12 cellular contexts compared by ENCODE assay signal in genomic region chr3:45607790-45608189, GRCh38. TPM values are rescaled to one million over a fixed set of nuclear protein-coding genes. Genes with fewer than 3 reads are reported as not detected.
DNase-seq lines count a peak whose midpoint lies in the region; ATAC-seq and TF ChIP-seq lines count a peak whose summit lies in the region.
"Had no signal": no experiment of that assay in that cellular context is flagged by ENCODE, and none has a peak within 500 bp of the region (broad histone marks: within the 10 kb centered on the region; RNA-seq: fewer than 3 reads in every experiment).

No MANE protein-coding gene starts in this region.

- H4K20me1 ChIP-seq in Loucy (ENCODE audit: insufficient read depth, low read length, poor library complexity, severe bottlenecking): peaks cover 52% of the 10 kb centered on the region

- DNase-seq in coronary artery (ENCODE audit: low spot score): no peak
- peak; percentile 54 for DNase-seq in mesendoderm
- no peak for DNase-seq in neuronal stem cell (ENCODE audit: low spot score)
- no peak for DNase-seq in GM10248 (ENCODE audit: extremely low spot score)
- DNase-seq: ACHN; activated CD4-positive, CD25-positive, alpha-beta regulatory T cell treated with anti-CD3 and anti-CD28 coated beads, Interleukin-2, amount 50 U/mL, for 72 hours; stimulated activated CD4-positive, alpha-beta T cell treated with anti-CD3 and anti-CD28 coated beads, Interleukin-2, amount 100 ng/mL, for 24 hours had no signal

- H4K5ac ChIP-seq in mesendoderm (ENCODE audit: low read length): no peak overlapping the region

- TF ChIP-seq CTCF in 22Rv1 (IDR thresholded peaks at IDR 0.05) (no peak), Loucy (conservative IDR thresholded peaks at IDR 0.05; ENCODE audit: low read length) (no peak), coronary artery (IDR thresholded peaks at IDR 0.05) (no peak), GM10248 (IDR thresholded peaks at IDR 0.05; ENCODE audit: control extremely low read depth, extremely low read depth, low read depth, missing control alignments) (no peak)

- H2BK15ac ChIP-seq in mesendoderm (replicated peaks; ENCODE audit: low read depth) (no peak overlapping the region), neuronal stem cell (ENCODE audit: low read length) (no peak overlapping the region)

- WGBS in mesendoderm (ENCODE audit: extremely low coverage, insufficient coverage, low lambda C conversion rate): no CpG with 5 or more reads among the region's 6 CpGs
- no CpG with 5 or more reads among the region's 6 CpGs for WGBS in neuronal stem cell (ENCODE audit: extremely low coverage in 2 of 2, insufficient read length in 2 of 2, insufficient replicate concordance in 1 of 2), 2 donors

- no peak overlapping the region for H3K4me2 ChIP-seq in Loucy (ENCODE audit: low read depth, low read length, poor library complexity, severe bottlenecking)
- no peak overlapping the region for H3K4me2 ChIP-seq in mesendoderm (ENCODE audit: low read length)
- H3K4me2 ChIP-seq in neuronal stem cell (ENCODE audit: insufficient read depth, low read length, poor library complexity, severe bottlenecking): no peak overlapping the region

- H3K9ac ChIP-seq in Loucy (ENCODE audit: low read depth, low read length, poor library complexity, severe bottlenecking) (peak overlapping the region; percentile 10), mesendoderm (ENCODE audit: low read length) (no peak overlapping the region), neuronal stem cell (ENCODE audit: low read depth, low read length, poor library complexity) (no peak overlapping the region)

- CTCF ChIA-PET in GM10248 (lab: Yijun Ruan, JAX): no interaction called here

- H3K18ac ChIP-seq in mesendoderm (ENCODE audit: low read length) (no peak overlapping the region), neuronal stem cell (ENCODE audit: low read length) (no peak overlapping the region)

- H3K9me3 ChIP-seq in Loucy (ENCODE audit: insufficient read depth, low read depth, low read length): no peaks in the 10 kb centered on the region
- H3K9me3 ChIP-seq in neuronal stem cell (replicated peaks in 1 of 2; ENCODE audit: control insufficient read depth in 2 of 2, insufficient read depth in 1 of 2, low read depth in 1 of 2, low read length in 2 of 2): no peaks in the 10 kb centered on the region
- H3K9me3 ChIP-seq: tibial nerve had no signal

- no peak overlapping the region for H3K4ac ChIP-seq in mesendoderm (ENCODE audit: low read depth, low read length)
- H3K4ac ChIP-seq in neuronal stem cell (ENCODE audit: low read length): no peak overlapping the region

- 0 out of 2 replicates have a peak overlapping the region, but pooled peaks have one; percentile 22 for H3K27ac ChIP-seq in 22Rv1
- peak overlapping the region; percentile 85 to 86 for H3K27ac ChIP-seq in coronary artery
- H3K27ac ChIP-seq in mesendoderm (ENCODE audit: low read depth, low read length): no peak overlapping the region
- H3K27ac ChIP-seq in neuronal stem cell (replicated peaks; ENCODE audit: low read length): no peak overlapping the region

- H3K79me2 ChIP-seq in Loucy (ENCODE audit: insufficient read depth, low read length): peaks cover 100% of the 10 kb centered on the region
- peaks cover 4% of the 10 kb centered on the region for H3K79me2 ChIP-seq in mesendoderm (ENCODE audit: control insufficient read depth, insufficient read depth, low read length)

- no peak overlapping the region for H4K8ac ChIP-seq in mesendoderm (ENCODE audit: low read depth, low read length)
- H4K8ac ChIP-seq in neuronal stem cell (ENCODE audit: low read depth, low read length): no peak overlapping the region

- H2BK12ac ChIP-seq in neuronal stem cell (ENCODE audit: low read length): no peak overlapping the region

- H2AK5ac ChIP-seq in mesendoderm (ENCODE audit: low read length) (no peak overlapping the region), neuronal stem cell (ENCODE audit: low read depth, low read length) (no peak overlapping the region)

- H3K9me2 ChIP-seq in Loucy (replicated peaks; ENCODE audit: low read depth, low read length): no peaks in the 10 kb centered on the region

- no peak overlapping the region for H3K4me3 ChIP-seq in Loucy (ENCODE audit: low read length, poor library complexity, severe bottlenecking)
- H3K4me3 ChIP-seq in coronary artery: peak overlapping the region; percentile 35
- H3K4me3 ChIP-seq in mesendoderm (ENCODE audit: low read length): no peak overlapping the region
- H3K4me3 ChIP-seq in neuronal stem cell (ENCODE audit: low read length in 2 of 2): no peak overlapping the region
- H3K4me3 ChIP-seq: tibial nerve had no signal

- H2BK120ac ChIP-seq in mesendoderm (ENCODE audit: low read depth, low read length) (no peak overlapping the region), neuronal stem cell (ENCODE audit: low read depth, low read length) (no peak overlapping the region)

- POLR2A ChIA-PET in GM10248 (lab: Yijun Ruan, JAX): no interaction called here

- H3K14ac ChIP-seq in neuronal stem cell (ENCODE audit: low read length): no peak overlapping the region

- no peaks in the 10 kb centered on the region for H3F3A ChIP-seq in Loucy (ENCODE audit: low read depth)

- H3K4me1 ChIP-seq in Loucy (ENCODE audit: insufficient read depth, low read length, poor library complexity, severe bottlenecking) (peaks cover 33% of the 10 kb centered on the region), mesendoderm (ENCODE audit: control insufficient read depth, low read depth, low read length) (no peaks in the 10 kb centered on the region), neuronal stem cell (ENCODE audit: control insufficient read depth in 2 of 2, insufficient read depth in 1 of 2, low read depth in 1 of 2, low read length in 2 of 2) (peaks cover 0 to 11% of the 10 kb centered on the region in 2 donors)

- H3K79me1 ChIP-seq in mesendoderm (ENCODE audit: low read length) (peaks cover 19% of the 10 kb centered on the region), neuronal stem cell (ENCODE audit: low read depth, low read length) (peaks cover 3% of the 10 kb centered on the region)

- no peaks in the 10 kb centered on the region for H3K27me3 ChIP-seq in Loucy (ENCODE audit: insufficient read depth, low read length, poor library complexity, severe bottlenecking)
- H3K27me3 ChIP-seq in mesendoderm (ENCODE audit: insufficient read depth, low read length, poor library complexity): no peaks in the 10 kb centered on the region
- no peaks in the 10 kb centered on the region for H3K27me3 ChIP-seq in neuronal stem cell (ENCODE audit: control insufficient read depth in 3 of 3, insufficient read depth in 3 of 3, low read depth in 1 of 3, low read length in 3 of 3)
- H3K27me3 ChIP-seq: tibial nerve had no signal

- H3K56ac ChIP-seq in mesendoderm (ENCODE audit: low read length): no peak overlapping the region

- H3K23ac ChIP-seq in mesendoderm (ENCODE audit: low read length) (no peak overlapping the region), neuronal stem cell (ENCODE audit: low read depth, low read length, poor library complexity) (no peak overlapping the region)

- H2AFZ ChIP-seq in Loucy (ENCODE audit: low read length) (no peak overlapping the region), neuronal stem cell (ENCODE audit: low read length) (no peak overlapping the region)

- ATAC-seq in HG03196 (IDR thresholded peaks at IDR 0.05; ENCODE audit: unreplicated experiment) (no peak), HG03432 (IDR thresholded peaks at IDR 0.05; ENCODE audit: unreplicated experiment) (no peak)

- no peak overlapping the region for H4K91ac ChIP-seq in neuronal stem cell (ENCODE audit: low read depth, low read length, poor library complexity)

- H2BK5ac ChIP-seq in mesendoderm (ENCODE audit: low read length): no peak overlapping the region
- H2BK5ac ChIP-seq in neuronal stem cell (ENCODE audit: low read length): no peak overlapping the region

- peaks cover 33% of the 10 kb centered on the region; the same call in 1 of the 2 replicates for H3K36me3 ChIP-seq in Loucy (ENCODE audit: insufficient read depth, low read length)
- H3K36me3 ChIP-seq in mesendoderm (ENCODE audit: control insufficient read depth, insufficient read depth, low read length): no peaks in the 10 kb centered on the region
- H3K36me3 ChIP-seq in neuronal stem cell (replicated peaks in 1 of 2; ENCODE audit: control insufficient read depth in 2 of 2, insufficient read depth in 2 of 2, low read length in 2 of 2): peaks cover 2 to 9% of the 10 kb centered on the region in 2 donors

RNA-seq across cellular contexts. Expression of gene LIMD1, which starts 13.2 kb away (rescaled TPM):
- polyA plus RNA-seq in mesendoderm (2013, experiment 1 of 2): 11.1 TPM
- 11.8 TPM for polyA plus RNA-seq in mesendoderm (2013, experiment 2 of 2)
- 5.5 TPM for polyA plus RNA-seq in neuronal stem cell (2013, experiment 1 of 2)
- polyA plus RNA-seq in neuronal stem cell (2013, experiment 2 of 2): 5.7 TPM

Comparison
In these comparisons a context has a peak if more than half of its experiments do, and no peak if none do; other contexts are left out.
1. H3K27ac ChIP-seq: peak in 22Rv1 (single experiment) and coronary artery (2 of 2); none in mesendoderm (single experiment) and neuronal stem cell (single experiment).